ENCODE assay signal across 17 cellular contexts in genomic region chr14:33930464-33930863, GRCh38. TPM values are rescaled to one million over a fixed set of nuclear protein-coding genes. Genes with fewer than 3 reads are reported as not detected.
DNase-seq lines count a peak whose midpoint lies in the region; ATAC-seq and TF ChIP-seq lines count a peak whose summit lies in the region.
"Had no signal": no experiment of that assay in that cellular context is flagged by ENCODE, and none has a peak within 500 bp of the region (broad histone marks: within the 10 kb centered on the region; RNA-seq: fewer than 3 reads in every experiment).

No MANE protein-coding gene starts in this region.

- H3K4me3 ChIP-seq in tibial artery (no peak overlapping the region), Karpas-422 (ENCODE audit: low read length) (no peak overlapping the region)
- H3K4me3 ChIP-seq: GM12878 had no signal

- no peaks in the 10 kb centered on the region for H3K9me2 ChIP-seq in Karpas-422 (replicated peaks; ENCODE audit: insufficient read depth, low read length)

- H3K79me2 ChIP-seq in Karpas-422 (ENCODE audit: low read length), result no peaks in the 10 kb centered on the region

- peak overlapping the region; percentile 9 to 43 for H3K27ac ChIP-seq in tibial artery
- H3K27ac ChIP-seq in Karpas-422 (ENCODE audit: low read length), result no peak overlapping the region

- intact Hi-C loops in tibial artery (cut with DNase I; ENCODE audit: low total_unique reads), result no loop called here

- no peaks in the 10 kb centered on the region for H3K9me3 ChIP-seq in tibial artery
- H3K9me3 ChIP-seq in Karpas-422 (ENCODE audit: low read length), result no peaks in the 10 kb centered on the region

- no peaks in the 10 kb centered on the region for H4K20me1 ChIP-seq in Karpas-422 (ENCODE audit: insufficient read depth, low read depth, low read length)

- H3K4me1 ChIP-seq in tibial artery (peaks cover 0 to 34% (median 3%) of the 10 kb centered on the region in 4 donors), Karpas-422 (ENCODE audit: low read length) (no peaks in the 10 kb centered on the region)

- no peak overlapping the region for H3K4me2 ChIP-seq in Karpas-422 (ENCODE audit: low read depth, low read length, poor library complexity, severe bottlenecking)

- no peaks in the 10 kb centered on the region for H3K27me3 ChIP-seq in tibial artery
- H3K27me3 ChIP-seq in Karpas-422 (ENCODE audit: low read length), result no peaks in the 10 kb centered on the region

- ATAC-seq in GM21390 (IDR thresholded peaks at IDR 0.05; ENCODE audit: unreplicated experiment), result no peak
- ATAC-seq: GM12878 had no signal

- H2AFZ ChIP-seq in Karpas-422 (ENCODE audit: low read length), result no peak overlapping the region

- peaks cover 0 to 17% (median 2%) of the 10 kb centered on the region in 3 donors for H3K36me3 ChIP-seq in tibial artery
- H3K36me3 ChIP-seq in Karpas-422 (ENCODE audit: insufficient read depth, low read length), result no peaks in the 10 kb centered on the region

- no peak for TF ChIP-seq CTCF in tibial artery (IDR thresholded peaks at IDR 0.05)

- DNase-seq in Daoy (ENCODE audit: low read depth) (peak; percentile 44), M059J (ENCODE audit: low read depth) (peak; percentile 34), foreskin melanocyte (peak; percentile 26), tibial artery (no peak), Karpas-422 (no peak), cortex of kidney (lab: John Stamatoyannopoulos, UW) (no peak)
- DNase-seq: DMS53, EL, GDM1, NCI-H1105 treated with DMSO at 0.1 percent for 48 hours, NCI-H146, NCI-H2029, NCI-H526 treated with DMSO at 0.1 percent for 48 hours, SHP77 treated with DMSO at 0.1 percent for 48 hours, T-helper 1 cell had no signal

- no peak overlapping the region for H3K9ac ChIP-seq in Karpas-422 (ENCODE audit: low read length)

RNA-seq across cellular contexts. Expression of gene EGLN3, which starts 20.4 kb away (rescaled TPM):
- total RNA-seq in Daoy (2014; rRNA removed; shearing (Covaris generic)), result 4.0 and 4.3 TPM in 2 replicates
- 22.2 and 30.1 TPM in 2 replicates for total RNA-seq in M059J (2014; rRNA removed; shearing (Covaris generic))
- total RNA-seq in Karpas-422 (2014; rRNA removed; shearing (Covaris generic); ENCODE audit: low replicate concordance), result 0.22 TPM in 1 of 2 replicates, not detected in the other

Comparison
In these comparisons a context has a peak if more than half of its experiments do, and no peak if none do; other contexts are left out.
1. DNase-seq: peak in Daoy (single experiment), M059J (single experiment) and foreskin melanocyte (single experiment); none in tibial artery (0 of 2), Karpas-422 (single experiment) and cortex of kidney (single experiment).